Comparison of ENCODE assay signal across 8 cellular contexts in genomic region chr9:94603259-94603776, GRCh38. TPM values are rescaled to one million over a fixed set of nuclear protein-coding genes. Genes with fewer than 3 reads are reported as not detected.
DNase-seq lines count a peak whose midpoint lies in the region; ATAC-seq and TF ChIP-seq lines count a peak whose summit lies in the region.

No MANE protein-coding gene starts in this region.

- 0 out of 2 replicates have a peak overlapping the region, but pooled peaks have one; percentile 5 for H2AFZ ChIP-seq in KMS-11 (ENCODE audit: low read depth)

- H3K4me1 ChIP-seq in KMS-11 (ENCODE audit: low read depth, poor library complexity, severe bottlenecking) = peaks cover 6% of the 10 kb centered on the region
- peaks cover 0 to 6% (median 2%) of the 10 kb centered on the region in 4 donors for H3K4me1 ChIP-seq in upper lobe of left lung
- H3K4me1 ChIP-seq in vagina = no peaks in the 10 kb centered on the region

- intact Hi-C loops in head of caudate nucleus (cut with DNase I) = no loop called here
- intact Hi-C loops in vagina (cut with DNase I) = no loop called here

- 15 to 18% methylated on average over 15 of the region's 15 CpGs for WGBS in upper lobe of left lung, 2 donors

- H3K9ac ChIP-seq in KMS-11 = no peak overlapping the region

- no peak for TF ChIP-seq POLR2A in upper lobe of left lung (IDR thresholded peaks at IDR 0.05)
- no peak for TF ChIP-seq POLR2A in vagina (IDR thresholded peaks at IDR 0.05)

- DNase-seq in GDM1 (lab: John Stamatoyannopoulos, UW) (peak; percentile 33), SHP77 treated with DMSO at 0.1 percent for 48 hours (lab: John Stamatoyannopoulos, UW) (peak; percentile 42), head of caudate nucleus (peak; percentile 57 to 88 (median 76)), pons (ENCODE audit: low spot score) (peak; percentile 62), upper lobe of left lung (peak in 1 of 2 donors; percentile 76), vagina (ENCODE audit: extremely low spot score in 2 of 2) (no peak)
- peak; percentile 69 for DNase-seq in activated naive CD4-positive, alpha-beta T cell treated with Interleukin-2 at 50 U/mL for 16 hours

- H3K4me3 ChIP-seq in KMS-11 (IDR thresholded peaks at IDR 0.05; ENCODE audit: insufficient read depth, low read depth, low read length) (no peak overlapping the region), upper lobe of left lung (no peak overlapping the region), vagina (no peak overlapping the region)

- H4K20me1 ChIP-seq in KMS-11 (ENCODE audit: insufficient read depth) = no peaks in the 10 kb centered on the region

- no peaks in the 10 kb centered on the region for H3K27me3 ChIP-seq in KMS-11 (ENCODE audit: insufficient read depth, low read depth)
- no peaks in the 10 kb centered on the region for H3K27me3 ChIP-seq in upper lobe of left lung
- H3K27me3 ChIP-seq in vagina = no peaks in the 10 kb centered on the region

- peak overlapping the region; percentile 14; the same call in 1 of the 2 replicates for H3K4me2 ChIP-seq in KMS-11

- TF ChIP-seq EP300 in upper lobe of left lung (IDR thresholded peaks at IDR 0.05) = no peak

- H3K36me3 ChIP-seq in KMS-11 (ENCODE audit: insufficient read depth) (no peaks in the 10 kb centered on the region), upper lobe of left lung (peaks cover 0 to 21% (median 5%) of the 10 kb centered on the region in 4 donors), vagina (no peaks in the 10 kb centered on the region)

- no peaks in the 10 kb centered on the region for H3K79me2 ChIP-seq in KMS-11 (ENCODE audit: insufficient read depth, low read depth)

- peak; percentile 87 for TF ChIP-seq CTCF in KMS-11 (conservative IDR thresholded peaks at IDR 0.05; ENCODE audit: low read depth, low read length)
- TF ChIP-seq CTCF in upper lobe of left lung (IDR thresholded peaks at IDR 0.05) = peak; percentile 35 to 64 (median 51)
- peak in 1 of 3 experiments; percentile 41 for TF ChIP-seq CTCF in vagina (IDR thresholded peaks at IDR 0.05)

- H3K9me3 ChIP-seq in upper lobe of left lung (no peaks in the 10 kb centered on the region), vagina (no peaks in the 10 kb centered on the region)

- peak; percentile 74 to 82 for ATAC-seq in upper lobe of left lung (ENCODE audit: low FRiP score in 2 of 2)

- no peak overlapping the region for H3K27ac ChIP-seq in KMS-11
- H3K27ac ChIP-seq in upper lobe of left lung = no peak overlapping the region
- H3K27ac ChIP-seq in vagina = no peak overlapping the region

RNA-seq across cellular contexts. Expression of gene FBP2, which starts 9.7 kb away (rescaled TPM):
- under 1 TPM in 1 of 6 donors, not detected in 5; 0.49 TPM for total RNA-seq in upper lobe of left lung
- total RNA-seq in vagina = not detected

RNA-seq across cellular contexts. Expression of gene FBP1, which starts 36.0 kb away (rescaled TPM):
- total RNA-seq in upper lobe of left lung (100 to 1,000 TPM in 5 of 6 donors, 10 to 100 TPM in 1; 67.1 to 423 (median 158) TPM), vagina (1.7 TPM)

RNA-seq across cellular contexts. Expression of gene PCAT7, which starts 48.4 kb away (rescaled TPM):
- total RNA-seq in upper lobe of left lung (under 1 TPM in 2 of 6 donors, not detected in 4; 0.10 to 0.24 TPM), vagina (not detected)

Comparison
In these comparisons a context has a peak if more than half of its experiments do, and no peak if none do; other contexts are left out.
1. DNase-seq: peak in GDM1 (single experiment), SHP77 treated with DMSO at 0.1 percent for 48 hours (single experiment), activated naive CD4-positive, alpha-beta T cell treated with Interleukin-2 at 50 U/mL for 16 hours (single experiment), head of caudate nucleus (42 of 42) and pons (single experiment); none in vagina (0 of 2).
2. RNA of gene FBP1, which starts 36.0 kb away (total RNA-seq): 67.1 to 423 TPM in upper lobe of left lung; 1.7 TPM in vagina (single experiment); every median in the first group is over 10 times any median in the second.